In genomic region chr19:9205506-9206113, GRCh38 we compare ENCODE assay signal across 8 cellular contexts. TPM values are rescaled to one million over a fixed set of nuclear protein-coding genes. Genes with fewer than 3 reads are reported as not detected.
DNase-seq lines count a peak whose midpoint lies in the region; ATAC-seq and TF ChIP-seq lines count a peak whose summit lies in the region.

No MANE protein-coding gene starts in this region.

- no peaks in the 10 kb centered on the region for H3K9me3 ChIP-seq in left lung

- H3K4me1 ChIP-seq in left lung: no peaks in the 10 kb centered on the region

- ATAC-seq in left lung: peak; percentile 90
- ATAC-seq in GM21381 (IDR thresholded peaks at IDR 0.05; ENCODE audit: unreplicated experiment): no peak

- H3K36me3 ChIP-seq in left lung: no peaks in the 10 kb centered on the region

- H3K27ac ChIP-seq in left lung: no peak overlapping the region

- peak; percentile 85 to 95 for TF ChIP-seq CTCF in left lung (IDR thresholded peaks at IDR 0.05)

- H3K27me3 ChIP-seq in left lung: peaks cover 0 to 7% of the 10 kb centered on the region in 2 donors

- intact Hi-C loops in left lung (cut with DNase I): no loop called here

- H3K4me3 ChIP-seq in left lung: no peak overlapping the region

- DNase-seq in SIG-M5 treated with dmso at 0.1 percent for 504 hours (lab: John Stamatoyannopoulos, UW; ENCODE audit: unreplicated experiment) (peak; percentile 20), SIG-M5 (lab: John Stamatoyannopoulos, UW) (no peak), NCI-H2196 treated with DMSO at 0.1 percent for 48 hours (lab: John Stamatoyannopoulos, UW; ENCODE audit: unreplicated experiment) (peak; percentile 5), cerebellar cortex (ENCODE audit: low spot score) (peak; percentile 75), left lung (peak; percentile 60 to 84)
- DNase-seq in activated CD4-positive, alpha-beta T cell treated with anti-CD3 and anti-CD28 coated beads for 1 hour: peak; percentile 53
- DNase-seq in stimulated activated CD4-positive, alpha-beta T cell treated with anti-CD3 and anti-CD28 coated beads, Interleukin-2, amount 100 ng/mL, for 48 hours: peak; percentile 54 to 58

RNA-seq across cellular contexts. Expression of gene OR7D4, which starts 13.8 kb away (rescaled TPM):
- total RNA-seq in left lung: not detected

RNA-seq across cellular contexts. Expression of gene OR7D2, which starts 26.8 kb away (rescaled TPM):
- total RNA-seq in left lung: under 1 TPM in 1 of 2 donors, not detected in 1; 0.10 TPM

RNA-seq across cellular contexts. Expression of gene OR7E24, which starts 45.1 kb away (rescaled TPM):
- total RNA-seq in left lung: not detected
